9 cellular contexts compared by ENCODE assay signal in the genomic region with DNA sequence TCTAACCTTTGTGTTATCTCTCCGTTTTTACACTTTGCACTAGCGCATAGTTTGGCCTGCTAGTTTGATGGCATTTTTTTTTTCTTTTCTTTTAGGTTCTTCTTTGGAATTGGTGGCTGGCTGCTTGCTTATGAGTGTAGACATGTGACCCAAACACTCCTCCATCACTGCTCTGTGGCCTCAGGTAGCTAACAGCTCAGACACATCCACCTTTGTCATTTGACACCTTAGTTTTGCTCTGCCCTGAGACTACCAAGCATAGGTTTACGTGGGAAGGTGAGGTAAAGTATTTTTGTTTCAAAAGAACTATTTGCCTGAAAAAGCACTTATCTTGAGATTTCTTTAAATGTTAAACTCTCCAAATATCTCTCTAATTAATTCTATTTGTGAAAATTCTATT.
"Had no signal": no experiment of that assay in that cellular context is flagged by ENCODE, and none has a peak within 500 bp of the region (broad histone marks: within the 10 kb centered on the region; RNA-seq: fewer than 3 reads in every experiment).

No MANE protein-coding gene starts in this region.

- H3K36me3 Mint-ChIP-seq: IgD-negative memory B cell had no signal

- H3K4me1 ChIP-seq: HAP-1 had no signal

- H3K27ac ChIP-seq: GM23248, HL-60 had no signal

- H3K9me3 ChIP-seq: HAP-1 had no signal

- H3K9me3 Mint-ChIP-seq: IgD-negative memory B cell had no signal

- H3K4me3 Mint-ChIP-seq: HFFc6, IgD-negative memory B cell had no signal

- H3K36me3 ChIP-seq: HAP-1 had no signal

- ATAC-seq: HCT116, HepG2 had no signal

- H3K27me3 Mint-ChIP-seq: IgD-negative memory B cell had no signal

- H3K4me1 Mint-ChIP-seq: IgD-negative memory B cell had no signal

- DNase-seq: GM23248, H7, HFFc6, KBM-7 had no signal

- H3K27ac Mint-ChIP-seq: HFFc6, IgD-negative memory B cell had no signal

- H3K4me3 ChIP-seq: GM23248, HAP-1 had no signal
